ENCODE assay signal across 18 cellular contexts in genomic region chr6:83378621-83379388, GRCh38. TPM values are rescaled to one million over a fixed set of nuclear protein-coding genes. Genes with fewer than 3 reads are reported as not detected.
A peak's percentile ranks its signal among the peaks of the same experiment; 100 is the strongest.
DNase-seq lines count a peak whose midpoint lies in the region; TF ChIP-seq lines count a peak whose summit lies in the region.
"Had no signal": no experiment of that assay in that cellular context is flagged by ENCODE, and none has a peak within 500 bp of the region (broad histone marks: within the 10 kb centered on the region; RNA-seq: fewer than 3 reads in every experiment).

No MANE protein-coding gene starts in this region.

- H3K4me3 ChIP-seq in SJSA1 (no peak overlapping the region), fibroblast of lung (replicated peaks in 1 of 4; ENCODE audit: control extremely low read depth in 1 of 4, insufficient read depth in 1 of 4, low read depth in 3 of 4, low read length in 4 of 4) (no peak overlapping the region), Caco-2 (ENCODE audit: low read depth, low read length) (no peak overlapping the region)
- H3K4me3 ChIP-seq: hepatocyte, left ventricle myocardium inferior had no signal

- H3K4me1 Mint-ChIP-seq in Caco-2 (ENCODE audit: low read depth, unreplicated experiment), result no peaks in the 10 kb centered on the region
- H3K4me1 Mint-ChIP-seq: activated T-helper 17 cell treated with anti-CD3 and anti-CD28 coated beads, Interleukin-2, amount 50 U/mL, for 72 hours; endodermal cell; stimulated activated naive B cell treated with anti-CD40 and anti-IgM and Interleukin-4, amounts not matched to agents 10 μg/mL and 1 μg/mL and 100 μg/mL, for 72 hours had no signal

- H3K9ac ChIP-seq in fibroblast of lung (ENCODE audit: insufficient read depth, low read length), result no peak overlapping the region

- H3K9me3 ChIP-seq in SJSA1 (replicated peaks) (no peaks in the 10 kb centered on the region), fibroblast of lung (ENCODE audit: control insufficient read depth, insufficient read depth, low read depth, low read length) (no peaks in the 10 kb centered on the region), Caco-2 (no peaks in the 10 kb centered on the region)
- H3K9me3 ChIP-seq: left ventricle myocardium inferior had no signal

- H3K27ac Mint-ChIP-seq in Caco-2 (ENCODE audit: unreplicated experiment), result no peak overlapping the region
- H3K27ac Mint-ChIP-seq: activated T-helper 17 cell treated with anti-CD3 and anti-CD28 coated beads, Interleukin-2, amount 50 U/mL, for 72 hours; CD8-positive, alpha-beta T cell; endodermal cell; natural killer cell treated with Interleukin-12 subunit alpha and Interleukin-12 subunit beta and Interleukin-15 and Interleukin-18, amount 100 ng/mL, for 72 hours; stimulated activated naive B cell treated with anti-CD40 and anti-IgM and Interleukin-4, amounts not matched to agents 10 μg/mL and 1 μg/mL and 100 μg/mL, for 72 hours had no signal

- TF ChIP-seq CTCF in fibroblast of lung (conservative IDR thresholded peaks at IDR 0.05 in 1 of 2, IDR thresholded peaks at IDR 0.05 in 1 of 2; ENCODE audit: low read depth in 1 of 2, low read length in 2 of 2) (peak in 1 of 2 donors; percentile 5), Caco-2 (IDR thresholded peaks at IDR 0.05; ENCODE audit: insufficient read depth in 1 of 2, low read depth in 1 of 2, low read length in 1 of 2, severe bottlenecking in 1 of 2, unreplicated experiment in 1 of 2) (no peak)

- intact Hi-C loops in Caco-2 (cut with micrococcal nuclease; ENCODE audit: unreplicated experiment), result no loop called here

- H3K27me3 ChIP-seq in SJSA1 (replicated peaks), result no peaks in the 10 kb centered on the region
- no peaks in the 10 kb centered on the region for H3K27me3 ChIP-seq in fibroblast of lung (ENCODE audit: control insufficient read depth, insufficient read depth, low read length)
- H3K27me3 ChIP-seq in Caco-2 (replicated peaks; ENCODE audit: control insufficient read depth, insufficient read depth, low read length), result no peaks in the 10 kb centered on the region
- H3K27me3 ChIP-seq: hepatocyte had no signal

- H3K36me3 ChIP-seq in SJSA1, result peaks cover 10% of the 10 kb centered on the region
- no peaks in the 10 kb centered on the region for H3K36me3 ChIP-seq in fibroblast of lung (ENCODE audit: control insufficient read depth, insufficient read depth, low read length)
- no peaks in the 10 kb centered on the region for H3K36me3 ChIP-seq in Caco-2 (ENCODE audit: control insufficient read depth, insufficient read depth, low read length)
- H3K36me3 ChIP-seq: left ventricle myocardium inferior had no signal

- H3K36me3 Mint-ChIP-seq in Caco-2 (ENCODE audit: insufficient read depth, unreplicated experiment), result peaks cover 27% of the 10 kb centered on the region
- H3K36me3 Mint-ChIP-seq: CD8-positive, alpha-beta T cell; natural killer cell treated with Interleukin-12 subunit alpha and Interleukin-12 subunit beta and Interleukin-15 and Interleukin-18, amount 100 ng/mL, for 72 hours; stimulated activated naive B cell treated with anti-CD40 and anti-IgM and Interleukin-4, amounts not matched to agents 10 μg/mL and 1 μg/mL and 100 μg/mL, for 72 hours had no signal

- peak; percentile 50 for DNase-seq in GM03348 (ENCODE audit: low spot score)
- peak in 1 of 2 experiments; percentile 74 for DNase-seq in SJSA1 (ENCODE audit: low read depth in 1 of 2, low spot score in 2 of 2)
- peak; percentile 70 to 87 for DNase-seq in fibroblast of lung (ENCODE audit: low read depth in 2 of 2)
- peak; percentile 90 for DNase-seq in renal cortical epithelial cell (ENCODE audit: low read depth)
- DNase-seq in activated effector memory CD4-positive, alpha-beta T cell treated with Interleukin-2 at 50 U/mL for 16 hours, result no peak
- DNase-seq in UCSD-AML1 (lab: John Stamatoyannopoulos, UW; ENCODE audit: unreplicated experiment), result no peak
- no peak for DNase-seq in Caco-2
- DNase-seq in NCI-H1105 treated with DMSO at 0.1 percent for 48 hours (lab: John Stamatoyannopoulos, UW), result no peak
- DNase-seq: activated CD4-positive, alpha-beta T cell treated with anti-CD3 and anti-CD28 coated beads, Interleukin-2, amount 50 U/mL, for 48 hours; CD8-positive, alpha-beta T cell; endodermal cell; left ventricle myocardium inferior; NCI-H1930; NCI-H526 treated with DMSO at 0.1 percent for 48 hours; stimulated activated naive B cell treated with anti-CD40 and anti-IgM and Interleukin-4, amounts not matched to agents 10 μg/mL and 1 μg/mL and 100 μg/mL, for 72 hours had no signal

- H3K4me3 Mint-ChIP-seq in Caco-2 (ENCODE audit: unreplicated experiment), result no peak overlapping the region
- H3K4me3 Mint-ChIP-seq: activated T-helper 17 cell treated with anti-CD3 and anti-CD28 coated beads, Interleukin-2, amount 50 U/mL, for 72 hours; CD8-positive, alpha-beta T cell; endodermal cell; natural killer cell treated with Interleukin-12 subunit alpha and Interleukin-12 subunit beta and Interleukin-15 and Interleukin-18, amount 100 ng/mL, for 72 hours; stimulated activated naive B cell treated with anti-CD40 and anti-IgM and Interleukin-4, amounts not matched to agents 10 μg/mL and 1 μg/mL and 100 μg/mL, for 72 hours had no signal

- no peaks in the 10 kb centered on the region for H3K79me2 ChIP-seq in fibroblast of lung (ENCODE audit: control insufficient read depth, insufficient read depth, low read length)
- H3K79me2 ChIP-seq: hepatocyte had no signal

- H2AFZ ChIP-seq in fibroblast of lung (ENCODE audit: low read length), result no peak overlapping the region
- H2AFZ ChIP-seq: hepatocyte had no signal

- CTCF ChIA-PET in Caco-2 (lab: Charles Lee), result no interaction called here

- no peaks in the 10 kb centered on the region for H3K27me3 Mint-ChIP-seq in Caco-2 (ENCODE audit: insufficient read depth, unreplicated experiment)
- H3K27me3 Mint-ChIP-seq: activated T-helper 17 cell treated with anti-CD3 and anti-CD28 coated beads, Interleukin-2, amount 50 U/mL, for 72 hours; natural killer cell treated with Interleukin-12 subunit alpha and Interleukin-12 subunit beta and Interleukin-15 and Interleukin-18, amount 100 ng/mL, for 72 hours; stimulated activated naive B cell treated with anti-CD40 and anti-IgM and Interleukin-4, amounts not matched to agents 10 μg/mL and 1 μg/mL and 100 μg/mL, for 72 hours had no signal

- peaks cover 16% of the 10 kb centered on the region for H3K4me1 ChIP-seq in SJSA1 (replicated peaks)
- peaks cover 17% of the 10 kb centered on the region for H3K4me1 ChIP-seq in fibroblast of lung (ENCODE audit: control insufficient read depth, extremely low read depth, insufficient read depth, low read length)
- H3K4me1 ChIP-seq in Caco-2, result 0 out of 2 replicates have a peak, but pooled peaks cover 7% of the 10 kb centered on the region

- peak overlapping the region; percentile 62 for H3K4me2 ChIP-seq in fibroblast of lung (ENCODE audit: extremely low read depth, insufficient read depth, low read length)
- H3K4me2 ChIP-seq: hepatocyte had no signal

- no peaks in the 10 kb centered on the region for H4K20me1 ChIP-seq in fibroblast of lung (ENCODE audit: control insufficient read depth, extremely low read depth, insufficient read depth, low read length)

- no peaks in the 10 kb centered on the region for H3K9me3 Mint-ChIP-seq in Caco-2 (ENCODE audit: unreplicated experiment)
- H3K9me3 Mint-ChIP-seq: activated T-helper 17 cell treated with anti-CD3 and anti-CD28 coated beads, Interleukin-2, amount 50 U/mL, for 72 hours; CD8-positive, alpha-beta T cell; endodermal cell; natural killer cell treated with Interleukin-12 subunit alpha and Interleukin-12 subunit beta and Interleukin-15 and Interleukin-18, amount 100 ng/mL, for 72 hours had no signal

- POLR2A ChIA-PET in Caco-2 (lab: Charles Lee), result no interaction called here

- H3K27ac ChIP-seq in SJSA1, result peak overlapping the region; percentile 58
- peak overlapping the region; percentile 2 for H3K27ac ChIP-seq in fibroblast of lung (ENCODE audit: insufficient read depth, low read length)
- H3K27ac ChIP-seq: hepatocyte, left ventricle myocardium inferior had no signal

- BruUV-seq in Caco-2 (replicated peaks; lab: Mats Ljungman, UMichigan), result no TSS peak

RNA-seq across cellular contexts. Expression of gene ME1, which starts 52.0 kb away (rescaled TPM):
- 45.8 and 54.7 TPM in 2 replicates for total RNA-seq in SJSA1 (2014; rRNA removed; shearing (Covaris generic))
- total RNA-seq in fibroblast of lung (22.1 and 44.3 TPM in 2 replicates), renal cortical epithelial cell (21.7 and 45.3 TPM in 2 replicates), Caco-2 (2022) (121 and 131 TPM in 2 replicates)
- polyA plus RNA-seq in fibroblast of lung, result 33.8 and 35.8 TPM in 2 replicates
- polyA plus RNA-seq in fibroblast of lung (2012), result 40.0 and 43.2 TPM in 2 replicates
- polyA minus RNA-seq in fibroblast of lung (ENCODE audit: low replicate concordance), result 12.3 and 13.1 TPM in 2 replicates

Comparison
In these comparisons a context has a peak if more than half of its experiments do, and no peak if none do; other contexts are left out.
1. DNase-seq: peak in GM03348 (single experiment), fibroblast of lung (2 of 2) and renal cortical epithelial cell (single experiment); none in activated effector memory CD4-positive, alpha-beta T cell treated with Interleukin-2 at 50 U/mL for 16 hours (single experiment), UCSD-AML1 (single experiment), Caco-2 (0 of 2) and NCI-H1105 treated with DMSO at 0.1 percent for 48 hours (single experiment).